In genomic region chr1:56543783-56544612, GRCh38 we compare ENCODE assay signal across 20 cellular contexts. TPM values are rescaled to one million over a fixed set of nuclear protein-coding genes. Genes with fewer than 3 reads are reported as not detected.
"Had no signal": no experiment of that assay in that cellular context is flagged by ENCODE, and none has a peak within 500 bp of the region (broad histone marks: within the 10 kb centered on the region; RNA-seq: fewer than 3 reads in every experiment).

No MANE protein-coding gene starts in this region.

- H3K4me3 ChIP-seq: gastroesophageal sphincter, hepatocyte, lung, neural progenitor cell, pancreas, stomach, thoracic aorta had no signal

- H3K9ac ChIP-seq: neural progenitor cell had no signal

- H3K27ac Mint-ChIP-seq: activated CD4-positive, alpha-beta T cell treated with anti-CD3 and anti-CD28 coated beads, Interleukin-2, amount 10 ng/mL, durations not matched to agents 24 days and 14 days; activated naive CD8-positive, alpha-beta T cell treated with anti-CD3 and anti-CD28 coated beads for 36 hours; effector memory CD8-positive, alpha-beta T cell; mesothelial cell of epicardium; neural progenitor cell had no signal

- DNase-seq: activated CD4-positive, alpha-beta T cell treated with anti-CD3 and anti-CD28 coated beads, Interleukin-2, amount 10 ng/mL, durations not matched to agents 24 days and 14 days; activated CD4-positive, CD25-positive, alpha-beta regulatory T cell; activated CD8-positive, alpha-beta memory T cell treated with anti-CD3 and anti-CD28 coated beads for 24 hours; activated naive CD8-positive, alpha-beta T cell treated with anti-CD3 and anti-CD28 coated beads for 36 hours; amygdala; cortex of kidney; effector memory CD8-positive, alpha-beta T cell; kidney glomerular epithelial cell; pancreas; stimulated activated CD4-positive, alpha-beta T cell treated with anti-CD3 and anti-CD28 coated beads, Interleukin-12 subunit alpha, Interleukin-12 subunit beta, amount 100 ng/mL, for 4 hours; stimulated activated CD4-positive, alpha-beta T cell treated with anti-CD3 and anti-CD28 coated beads, Interleukin-2, amount 100 ng/mL, for 24 hours; stomach; T-helper 2 cell had no signal

- H3K4me3 Mint-ChIP-seq: activated CD4-positive, alpha-beta T cell treated with anti-CD3 and anti-CD28 coated beads, Interleukin-2, amount 10 ng/mL, durations not matched to agents 24 days and 14 days; activated naive CD8-positive, alpha-beta T cell treated with anti-CD3 and anti-CD28 coated beads for 36 hours; brain; effector memory CD8-positive, alpha-beta T cell; mesothelial cell of epicardium; neural progenitor cell had no signal

- H3K27me3 ChIP-seq: gastroesophageal sphincter, hepatocyte, neural progenitor cell, pancreas, stomach had no signal

- H3K36me3 Mint-ChIP-seq: activated naive CD8-positive, alpha-beta T cell treated with anti-CD3 and anti-CD28 coated beads for 36 hours had no signal

- H3K9me3 Mint-ChIP-seq: activated CD4-positive, alpha-beta T cell treated with anti-CD3 and anti-CD28 coated beads, Interleukin-2, amount 10 ng/mL, durations not matched to agents 24 days and 14 days; activated naive CD8-positive, alpha-beta T cell treated with anti-CD3 and anti-CD28 coated beads for 36 hours; brain; effector memory CD8-positive, alpha-beta T cell; mesothelial cell of epicardium had no signal

- H3K4me1 Mint-ChIP-seq: activated CD4-positive, alpha-beta T cell treated with anti-CD3 and anti-CD28 coated beads, Interleukin-2, amount 10 ng/mL, durations not matched to agents 24 days and 14 days; activated naive CD8-positive, alpha-beta T cell treated with anti-CD3 and anti-CD28 coated beads for 36 hours had no signal

- H3K27ac ChIP-seq: gastroesophageal sphincter, hepatocyte, neural progenitor cell, thoracic aorta had no signal

- ATAC-seq: effector memory CD8-positive, alpha-beta T cell; gastroesophageal sphincter; pancreas had no signal

- H3K9me3 ChIP-seq: gastroesophageal sphincter, pancreas, stomach, thoracic aorta had no signal

- H3K36me3 ChIP-seq: gastroesophageal sphincter, neural progenitor cell, pancreas, stomach, thoracic aorta had no signal

- H3K27me3 Mint-ChIP-seq: activated CD4-positive, alpha-beta T cell treated with anti-CD3 and anti-CD28 coated beads, Interleukin-2, amount 10 ng/mL, durations not matched to agents 24 days and 14 days; activated naive CD8-positive, alpha-beta T cell treated with anti-CD3 and anti-CD28 coated beads for 36 hours; brain; effector memory CD8-positive, alpha-beta T cell had no signal

RNA-seq across cellular contexts. Expression of gene PLPP3, which starts 35.4 kb away (rescaled TPM):
- total RNA-seq: activated CD4-positive, alpha-beta T cell treated with anti-CD3 and anti-CD28 coated beads, Interleukin-2, amount 10 ng/mL, durations not matched to agents 24 days and 14 days; activated naive CD8-positive, alpha-beta T cell treated with anti-CD3 and anti-CD28 coated beads for 36 hours had no signal
